Comparison of ENCODE assay signal across 8 cellular contexts in genomic region chr11:555500-556174, GRCh38. TPM values are rescaled to one million over a fixed set of nuclear protein-coding genes. Genes with fewer than 3 reads are reported as not detected.
A peak's percentile ranks its signal among the peaks of the same experiment; 100 is the strongest.
DNase-seq lines count a peak whose midpoint lies in the region; ATAC-seq and TF ChIP-seq lines count a peak whose summit lies in the region.

No MANE protein-coding gene starts in this region.

- H2AFZ ChIP-seq in DND-41 (ENCODE audit: low read depth, low read length) (peak overlapping the region; percentile 69), MM.1S (ENCODE audit: low read length) (peak overlapping the region; percentile 78; the same call in 1 of the 2 replicates), neuronal stem cell (ENCODE audit: low read length) (peak overlapping the region; percentile 95)

- H4K20me1 ChIP-seq in DND-41 (ENCODE audit: insufficient read depth, low read length) (no peaks in the 10 kb centered on the region), MM.1S (ENCODE audit: insufficient read depth, low read length) (no peaks in the 10 kb centered on the region)

- no CpG with 5 or more reads among the region's 88 CpGs for WGBS in neuronal stem cell (ENCODE audit: extremely low coverage in 2 of 2, insufficient read length in 2 of 2, insufficient replicate concordance in 1 of 2), 2 donors

- H3K9me2 ChIP-seq in MM.1S (replicated peaks; ENCODE audit: insufficient read depth, low read length), result no peaks in the 10 kb centered on the region

- H3K79me2 ChIP-seq in DND-41 (ENCODE audit: insufficient read depth, low read length), result no peaks in the 10 kb centered on the region
- H3K79me2 ChIP-seq in MM.1S (ENCODE audit: low read length), result no peaks in the 10 kb centered on the region

- no peak for DNase-seq in DND-41
- DNase-seq in MM.1S, result no peak
- no peak for DNase-seq in effector memory CD4-positive, alpha-beta T cell
- DNase-seq in neuronal stem cell (ENCODE audit: low spot score), result no peak
- no peak for DNase-seq in glomerular visceral epithelial cell (ENCODE audit: extremely low spot score)
- no peak for DNase-seq in iPS-NIHi11 (ENCODE audit: low spot score)
- DNase-seq in ureter (ENCODE audit: low spot score), result no peak

- H3K9me3 ChIP-seq in DND-41 (ENCODE audit: insufficient read depth, low read length, severe bottlenecking), result no peaks in the 10 kb centered on the region
- no peaks in the 10 kb centered on the region for H3K9me3 ChIP-seq in MM.1S (replicated peaks; ENCODE audit: insufficient read depth, low read length)
- no peaks in the 10 kb centered on the region for H3K9me3 ChIP-seq in effector memory CD4-positive, alpha-beta T cell (ENCODE audit: control insufficient read depth, low read length)
- peaks cover 0 to 4% of the 10 kb centered on the region in 2 donors for H3K9me3 ChIP-seq in neuronal stem cell (replicated peaks in 1 of 2; ENCODE audit: control insufficient read depth in 2 of 2, insufficient read depth in 1 of 2, low read depth in 1 of 2, low read length in 2 of 2)

- no peaks in the 10 kb centered on the region for H3K36me3 ChIP-seq in DND-41 (ENCODE audit: insufficient read depth, low read length)
- no peaks in the 10 kb centered on the region for H3K36me3 ChIP-seq in MM.1S (replicated peaks; ENCODE audit: insufficient read depth, low read length)
- no peaks in the 10 kb centered on the region for H3K36me3 ChIP-seq in effector memory CD4-positive, alpha-beta T cell (ENCODE audit: control insufficient read depth, insufficient read depth, low read length)
- H3K36me3 ChIP-seq in neuronal stem cell (replicated peaks in 1 of 2; ENCODE audit: control insufficient read depth in 2 of 2, insufficient read depth in 2 of 2, low read length in 2 of 2), result no peaks in the 10 kb centered on the region

- peak overlapping the region; percentile 81 for H2AK5ac ChIP-seq in neuronal stem cell (ENCODE audit: low read depth, low read length)

- peak overlapping the region; percentile 99 for H3K18ac ChIP-seq in neuronal stem cell (ENCODE audit: low read length)

- H3K23ac ChIP-seq in neuronal stem cell (ENCODE audit: low read depth, low read length, poor library complexity), result peak overlapping the region; percentile 93

- H3K27me3 ChIP-seq in DND-41 (ENCODE audit: insufficient read depth, low read length, poor library complexity), result no peaks in the 10 kb centered on the region
- peaks cover 28% of the 10 kb centered on the region for H3K27me3 ChIP-seq in MM.1S (replicated peaks; ENCODE audit: insufficient read depth, low read length)
- H3K27me3 ChIP-seq in effector memory CD4-positive, alpha-beta T cell (replicated peaks; ENCODE audit: control insufficient read depth, insufficient read depth, low read length, poor library complexity, severe bottlenecking), result no peaks in the 10 kb centered on the region
- peaks cover 16 to 53% (median 36%) of the 10 kb centered on the region in 3 experiments for H3K27me3 ChIP-seq in neuronal stem cell (ENCODE audit: control insufficient read depth in 3 of 3, insufficient read depth in 3 of 3, low read depth in 1 of 3, low read length in 3 of 3)

- H3K4me1 ChIP-seq in DND-41 (ENCODE audit: insufficient read depth, low read length) (peaks cover 23% of the 10 kb centered on the region), MM.1S (ENCODE audit: low read length) (peaks cover 6% of the 10 kb centered on the region), neuronal stem cell (ENCODE audit: control insufficient read depth in 2 of 2, insufficient read depth in 1 of 2, low read depth in 1 of 2, low read length in 2 of 2) (peaks cover 10 to 14% of the 10 kb centered on the region in 2 donors)
- peaks cover 27% of the 10 kb centered on the region for H3K4me1 ChIP-seq in effector memory CD4-positive, alpha-beta T cell (ENCODE audit: control insufficient read depth, insufficient read depth, low read length, poor library complexity, severe bottlenecking)

- H2BK12ac ChIP-seq in neuronal stem cell (ENCODE audit: low read length), result peak overlapping the region; percentile 90

- no peak for ATAC-seq in DND-41 (ENCODE audit: insufficient read depth, low read depth)
- ATAC-seq in HG02623 (IDR thresholded peaks at IDR 0.05; ENCODE audit: unreplicated experiment), result no peak

- H4K91ac ChIP-seq in neuronal stem cell (ENCODE audit: low read depth, low read length, poor library complexity), result no peak overlapping the region

- H2BK5ac ChIP-seq in neuronal stem cell (ENCODE audit: low read length), result peak overlapping the region; percentile 66

- peak overlapping the region; percentile 12 to 61; a peak in 2 of 4 replicates for H3K4me3 ChIP-seq in DND-41 (ENCODE audit: low read depth in 1 of 2, low read length in 2 of 2)
- peak overlapping the region; percentile 57 for H3K4me3 ChIP-seq in MM.1S (ENCODE audit: low read length)
- H3K4me3 ChIP-seq in effector memory CD4-positive, alpha-beta T cell (ENCODE audit: insufficient read depth, low read depth, low read length, poor library complexity, severe bottlenecking), result peak overlapping the region; percentile 64
- peak overlapping the region; percentile 38 to 84 for H3K4me3 ChIP-seq in neuronal stem cell (ENCODE audit: low read length in 2 of 2)

- TF ChIP-seq CTCF in DND-41 (IDR thresholded peaks at IDR 0.05; ENCODE audit: borderline replicate concordance, extremely low read depth, low read length, poor library complexity, severe bottlenecking) (no peak), MM.1S (IDR thresholded peaks at IDR 0.05; ENCODE audit: low read length) (no peak)

- peak overlapping the region; percentile 84 for H3K14ac ChIP-seq in neuronal stem cell (ENCODE audit: low read length)

- H3K4me2 ChIP-seq in DND-41 (ENCODE audit: insufficient read depth, low read length) (peak overlapping the region; percentile 96), MM.1S (ENCODE audit: low read depth, low read length) (peak overlapping the region; percentile 87), neuronal stem cell (ENCODE audit: insufficient read depth, low read length, poor library complexity, severe bottlenecking) (peak overlapping the region; percentile 100)

- peak overlapping the region; percentile 58 for H2BK15ac ChIP-seq in neuronal stem cell (ENCODE audit: low read length)

- H2BK120ac ChIP-seq in neuronal stem cell (ENCODE audit: low read depth, low read length), result peak overlapping the region; percentile 81

- H3K27ac ChIP-seq in DND-41 (ENCODE audit: low read length), result no peak overlapping the region
- no peak overlapping the region for H3K27ac ChIP-seq in MM.1S (ENCODE audit: low read length)
- H3K27ac ChIP-seq in effector memory CD4-positive, alpha-beta T cell (ENCODE audit: insufficient read depth, low read length, poor library complexity, severe bottlenecking), result no peak overlapping the region
- H3K27ac ChIP-seq in neuronal stem cell (replicated peaks; ENCODE audit: low read length), result no peak overlapping the region

- H3F3A ChIP-seq in MM.1S (ENCODE audit: insufficient read depth, low read length), result no peaks in the 10 kb centered on the region

- no peak overlapping the region for H4K8ac ChIP-seq in neuronal stem cell (ENCODE audit: low read depth, low read length)

- no peak overlapping the region for H3K4ac ChIP-seq in neuronal stem cell (ENCODE audit: low read length)

- H3K9ac ChIP-seq in DND-41 (ENCODE audit: low read depth, low read length) (peak overlapping the region; percentile 59; the same call in 1 of the 2 replicates), MM.1S (ENCODE audit: low read length) (no peak overlapping the region), neuronal stem cell (ENCODE audit: low read depth, low read length, poor library complexity) (peak overlapping the region; percentile 84)

- peaks cover 1% of the 10 kb centered on the region for H3K79me1 ChIP-seq in neuronal stem cell (ENCODE audit: low read depth, low read length)

RNA-seq across cellular contexts. Expression of gene LMNTD2, which starts 4.9 kb away (rescaled TPM):
- polyA plus RNA-seq in neuronal stem cell (2013, experiment 1 of 2), result 0.75 TPM
- polyA plus RNA-seq in neuronal stem cell (2013, experiment 2 of 2), result 0.87 TPM
- total RNA-seq in ureter, result 8.8 TPM

RNA-seq across cellular contexts. Expression of gene RASSF7, which starts 5.1 kb away (rescaled TPM):
- polyA plus RNA-seq in neuronal stem cell (2013, experiment 1 of 2), result 8.9 TPM
- polyA plus RNA-seq in neuronal stem cell (2013, experiment 2 of 2), result 9.1 TPM
- total RNA-seq in ureter, result 54.9 TPM

RNA-seq across cellular contexts. Expression of gene LRRC56, which starts 18.3 kb away (rescaled TPM):
- polyA plus RNA-seq in neuronal stem cell (2013, experiment 1 of 2), result 1.1 TPM
- 1.2 TPM for polyA plus RNA-seq in neuronal stem cell (2013, experiment 2 of 2)
- 3.4 TPM for total RNA-seq in ureter

RNA-seq across cellular contexts. Expression of gene HRAS, which starts 20.3 kb away (rescaled TPM):
- polyA plus RNA-seq in neuronal stem cell (2013, experiment 1 of 2), result 26.4 TPM
- 25.5 TPM for polyA plus RNA-seq in neuronal stem cell (2013, experiment 2 of 2)
- 85.3 TPM for total RNA-seq in ureter

RNA-seq across cellular contexts. Expression of gene PHRF1, which starts 20.6 kb away (rescaled TPM):
- polyA plus RNA-seq in neuronal stem cell (2013, experiment 1 of 2), result 13.1 TPM
- polyA plus RNA-seq in neuronal stem cell (2013, experiment 2 of 2), result 12.9 TPM
- 43.6 TPM for total RNA-seq in ureter
